ENCODE assay signal across 9 cellular contexts in the genomic region with DNA sequence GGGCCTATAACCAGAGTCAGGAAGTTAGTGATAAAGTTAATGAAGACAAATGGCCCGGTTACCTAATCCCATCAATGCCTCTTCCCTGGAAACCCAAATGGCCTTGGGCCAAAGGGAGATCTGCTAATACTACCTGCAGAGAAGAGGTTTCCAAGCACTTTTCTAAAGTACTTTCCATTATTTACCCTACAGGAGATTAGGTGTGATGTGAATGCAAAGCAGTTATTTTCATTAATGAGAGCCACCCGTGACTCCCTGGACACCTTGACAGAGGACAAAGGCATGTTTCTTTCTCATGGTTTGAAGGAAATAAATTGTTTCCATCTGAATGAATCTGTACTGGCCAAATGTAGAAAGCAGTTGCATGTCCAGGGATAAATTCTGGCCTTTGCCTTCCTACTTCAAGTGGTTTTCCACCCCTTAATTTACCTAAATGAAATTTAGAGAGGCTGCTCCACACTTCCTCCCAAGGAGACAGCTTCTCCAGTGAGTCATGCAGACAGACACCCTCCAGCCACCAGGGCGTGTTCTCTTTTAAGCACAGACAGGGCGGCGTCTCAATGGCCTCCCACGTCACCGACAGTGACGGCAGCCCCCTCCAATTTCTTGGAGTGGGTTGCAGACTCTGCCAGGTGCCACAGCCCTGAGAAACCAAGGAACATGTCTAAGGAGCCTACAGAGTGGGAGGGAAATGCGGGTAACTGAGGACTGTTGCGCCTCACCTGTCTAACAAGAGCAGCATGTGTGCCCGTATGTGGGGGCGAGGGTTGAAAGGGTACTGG. TPM values are rescaled to one million over a fixed set of nuclear protein-coding genes. Genes with fewer than 3 reads are reported as not detected.
A peak's percentile ranks its signal among the peaks of the same experiment; 100 is the strongest.
DNase-seq lines count a peak whose midpoint lies in the region; ATAC-seq and TF ChIP-seq lines count a peak whose summit lies in the region.
"Had no signal": no experiment of that assay in that cellular context is flagged by ENCODE, and none has a peak within 500 bp of the region (broad histone marks: within the 10 kb centered on the region; RNA-seq: fewer than 3 reads in every experiment).

No MANE protein-coding gene starts in this region.

- H3K27ac Mint-ChIP-seq in mesothelial cell of epicardium, result peak overlapping the region; percentile 91
- H3K27ac Mint-ChIP-seq: T-helper 1 cell treated with Interleukin-12 subunit alpha and Interleukin-12 subunit beta and Interleukin-4 antibody, amounts not matched to agents 30 μg/mL and 1 μg/mL, for 36 hours had no signal

- no peak overlapping the region for H2AFZ ChIP-seq in MM.1S (ENCODE audit: low read length)

- H3K4me2 ChIP-seq in MM.1S (ENCODE audit: low read depth, low read length), result no peak overlapping the region

- in situ Hi-C loops in astrocyte of the spinal cord (cut with HindIII; ENCODE audit: low sequenced_read_pairs), result no loop called here

- H3K27me3 Mint-ChIP-seq in mesothelial cell of epicardium (ENCODE audit: low read depth), result no peaks in the 10 kb centered on the region

- H3K27me3 ChIP-seq in MM.1S (replicated peaks; ENCODE audit: insufficient read depth, low read length), result no peaks in the 10 kb centered on the region

- no peaks in the 10 kb centered on the region for H3F3A ChIP-seq in MM.1S (ENCODE audit: insufficient read depth, low read length)

- DNase-seq in EH (ENCODE audit: low read depth) (peak; percentile 90), NCI-H1417 (lab: John Stamatoyannopoulos, UW) (peak in 2 of 3 experiments; percentile 99 to 100), astrocyte of the spinal cord (ENCODE audit: low read depth, low spot score) (peak; percentile 79), mesothelial cell of epicardium (ENCODE audit: low spot score in 2 of 2, unreplicated experiment in 2 of 2) (no peak), MM.1S (no peak), NAMALWA (ENCODE audit: low spot score) (no peak)
- no peak for DNase-seq in stimulated activated CD4-positive, alpha-beta T cell treated with anti-CD3 and anti-CD28 coated beads, Interleukin-4, amount 100 ng/mL, for 4 hours

- no peak overlapping the region for H3K27ac ChIP-seq in MM.1S (ENCODE audit: low read length)

- no peaks in the 10 kb centered on the region for H3K4me1 ChIP-seq in MM.1S (ENCODE audit: low read length)

- H3K36me3 Mint-ChIP-seq in mesothelial cell of epicardium, result no peaks in the 10 kb centered on the region

- H3K9me3 ChIP-seq in MM.1S (replicated peaks; ENCODE audit: insufficient read depth, low read length), result no peaks in the 10 kb centered on the region

- H3K79me2 ChIP-seq in MM.1S (ENCODE audit: low read length), result no peaks in the 10 kb centered on the region

- H3K36me3 ChIP-seq in MM.1S (replicated peaks; ENCODE audit: insufficient read depth, low read length), result no peaks in the 10 kb centered on the region

- no peaks in the 10 kb centered on the region for H3K9me2 ChIP-seq in MM.1S (replicated peaks; ENCODE audit: insufficient read depth, low read length)

- peak overlapping the region; percentile 13 for H3K4me3 Mint-ChIP-seq in mesothelial cell of epicardium
- H3K4me3 Mint-ChIP-seq: T-helper 1 cell treated with Interleukin-12 subunit alpha and Interleukin-12 subunit beta and Interleukin-4 antibody, amounts not matched to agents 30 μg/mL and 1 μg/mL, for 36 hours had no signal

- H4K20me1 ChIP-seq in MM.1S (ENCODE audit: insufficient read depth, low read length), result no peaks in the 10 kb centered on the region

- H3K4me1 Mint-ChIP-seq in mesothelial cell of epicardium, result peaks cover 31% of the 10 kb centered on the region

- H3K4me3 ChIP-seq in astrocyte of the spinal cord (ENCODE audit: low read depth, low read length), result no peak overlapping the region
- H3K4me3 ChIP-seq in MM.1S (ENCODE audit: low read length), result no peak overlapping the region

- ATAC-seq in HG03159 (IDR thresholded peaks at IDR 0.05; ENCODE audit: unreplicated experiment), result no peak

- no peaks in the 10 kb centered on the region for H3K9me3 Mint-ChIP-seq in mesothelial cell of epicardium
- H3K9me3 Mint-ChIP-seq: T-helper 1 cell treated with Interleukin-12 subunit alpha and Interleukin-12 subunit beta and Interleukin-4 antibody, amounts not matched to agents 30 μg/mL and 1 μg/mL, for 36 hours had no signal

- H3K9ac ChIP-seq in MM.1S (ENCODE audit: low read length), result no peak overlapping the region

- TF ChIP-seq CTCF in astrocyte of the spinal cord (IDR thresholded peaks at IDR 0.05; ENCODE audit: low read depth, low read length) (no peak), mesothelial cell of epicardium (IDR thresholded peaks at IDR 0.05; ENCODE audit: unreplicated experiment) (no peak), MM.1S (IDR thresholded peaks at IDR 0.05; ENCODE audit: low read length) (no peak)

RNA-seq across cellular contexts. Expression of gene GNPNAT1, which starts 43.9 kb away (rescaled TPM):
- total RNA-seq in mesothelial cell of epicardium, result 17.4 to 19.7 TPM (median 17.8 TPM) in 3 replicates

Comparison
In these comparisons a context has a peak if more than half of its experiments do, and no peak if none do; other contexts are left out.
1. DNase-seq: peak in EH (single experiment), NCI-H1417 (2 of 3) and astrocyte of the spinal cord (single experiment); none in mesothelial cell of epicardium (0 of 2), MM.1S (single experiment), stimulated activated CD4-positive, alpha-beta T cell treated with anti-CD3 and anti-CD28 coated beads, Interleukin-4, amount 100 ng/mL, for 4 hours (0 of 2) and NAMALWA (single experiment).